1 cellular context compared by ENCODE assay signal in the genomic region with DNA sequence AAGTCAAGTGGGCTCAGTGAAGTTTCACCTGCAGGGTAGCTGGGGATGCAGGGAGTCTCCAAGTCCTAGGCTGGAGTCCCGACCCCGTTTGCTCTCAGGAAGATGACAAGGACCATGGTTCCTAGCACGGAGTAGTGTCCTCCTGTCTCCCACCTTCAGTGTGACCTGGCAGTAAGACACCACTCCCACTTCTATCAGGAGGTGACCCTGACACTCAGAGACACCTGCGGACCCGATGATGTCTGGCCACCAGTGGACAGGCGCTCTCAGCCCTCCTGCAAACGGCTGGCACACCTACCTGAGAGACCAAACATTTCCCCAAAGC.
TF ChIP-seq lines count a peak whose summit lies in the region.

No MANE protein-coding gene starts in this region.

TF ChIP-seq in HepG2, 621 proteins besides CTCF, POLR2A, EP300 and RAD21 (continued from another document and continues in another):
- TF ChIP-seq, protein P1, sequence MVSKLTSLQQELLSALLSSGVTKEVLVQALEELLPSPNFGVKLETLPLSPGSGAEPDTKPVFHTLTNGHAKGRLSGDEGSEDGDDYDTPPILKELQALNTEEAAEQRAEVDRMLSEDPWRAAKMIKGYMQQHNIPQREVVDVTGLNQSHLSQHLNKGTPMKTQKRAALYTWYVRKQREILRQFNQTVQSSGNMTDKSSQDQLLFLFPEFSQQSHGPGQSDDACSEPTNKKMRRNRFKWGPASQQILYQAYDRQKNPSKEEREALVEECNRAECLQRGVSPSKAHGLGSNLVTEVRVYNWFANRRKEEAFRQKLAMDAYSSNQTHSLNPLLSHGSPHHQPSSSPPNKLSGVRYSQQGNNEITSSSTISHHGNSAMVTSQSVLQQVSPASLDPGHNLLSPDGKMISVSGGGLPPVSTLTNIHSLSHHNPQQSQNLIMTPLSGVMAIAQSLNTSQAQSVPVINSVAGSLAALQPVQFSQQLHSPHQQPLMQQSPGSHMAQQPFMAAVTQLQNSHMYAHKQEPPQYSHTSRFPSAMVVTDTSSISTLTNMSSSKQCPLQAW (CRISPR knock-in tag; IDR thresholded peaks at IDR 0.05): peak; percentile 56; the same call in 1 of the 2 replicates
- no peak for TF ChIP-seq ZNF619 (CRISPR knock-in tag; IDR thresholded peaks at IDR 0.05)
- peak; percentile 69 for TF ChIP-seq ZNF501 (CRISPR knock-in tag; IDR thresholded peaks at IDR 0.05)
- TF ChIP-seq ZZZ3 (CRISPR knock-in tag; IDR thresholded peaks at IDR 0.05; ENCODE audit: borderline replicate concordance): no peak
- no peak for TF ChIP-seq ZNF33A (CRISPR knock-in tag; IDR thresholded peaks at IDR 0.05; ENCODE audit: borderline replicate concordance)
- TF ChIP-seq, protein P2, sequence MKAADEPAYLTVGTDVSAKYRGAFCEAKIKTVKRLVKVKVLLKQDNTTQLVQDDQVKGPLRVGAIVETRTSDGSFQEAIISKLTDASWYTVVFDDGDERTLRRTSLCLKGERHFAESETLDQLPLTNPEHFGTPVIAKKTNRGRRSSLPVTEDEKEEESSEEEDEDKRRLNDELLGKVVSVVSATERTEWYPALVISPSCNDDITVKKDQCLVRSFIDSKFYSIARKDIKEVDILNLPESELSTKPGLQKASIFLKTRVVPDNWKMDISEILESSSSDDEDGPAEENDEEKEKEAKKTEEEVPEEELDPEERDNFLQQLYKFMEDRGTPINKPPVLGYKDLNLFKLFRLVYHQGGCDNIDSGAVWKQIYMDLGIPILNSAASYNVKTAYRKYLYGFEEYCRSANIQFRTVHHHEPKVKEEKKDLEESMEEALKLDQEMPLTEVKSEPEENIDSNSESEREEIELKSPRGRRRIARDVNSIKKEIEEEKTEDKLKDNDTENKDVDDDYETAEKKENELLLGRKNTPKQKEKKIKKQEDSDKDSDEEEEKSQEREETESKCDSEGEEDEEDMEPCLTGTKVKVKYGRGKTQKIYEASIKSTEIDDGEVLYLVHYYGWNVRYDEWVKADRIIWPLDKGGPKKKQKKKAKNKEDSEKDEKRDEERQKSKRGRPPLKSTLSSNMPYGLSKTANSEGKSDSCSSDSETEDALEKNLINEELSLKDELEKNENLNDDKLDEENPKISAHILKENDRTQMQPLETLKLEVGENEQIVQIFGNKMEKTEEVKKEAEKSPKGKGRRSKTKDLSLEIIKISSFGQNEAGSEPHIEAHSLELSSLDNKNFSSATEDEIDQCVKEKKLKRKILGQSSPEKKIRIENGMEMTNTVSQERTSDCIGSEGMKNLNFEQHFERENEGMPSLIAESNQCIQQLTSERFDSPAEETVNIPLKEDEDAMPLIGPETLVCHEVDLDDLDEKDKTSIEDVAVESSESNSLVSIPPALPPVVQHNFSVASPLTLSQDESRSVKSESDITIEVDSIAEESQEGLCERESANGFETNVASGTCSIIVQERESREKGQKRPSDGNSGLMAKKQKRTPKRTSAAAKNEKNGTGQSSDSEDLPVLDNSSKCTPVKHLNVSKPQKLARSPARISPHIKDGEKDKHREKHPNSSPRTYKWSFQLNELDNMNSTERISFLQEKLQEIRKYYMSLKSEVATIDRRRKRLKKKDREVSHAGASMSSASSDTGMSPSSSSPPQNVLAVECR (CRISPR knock-in tag; IDR thresholded peaks at IDR 0.05; ENCODE audit: borderline replicate concordance): no peak
- 0 out of 2 replicates have a peak, but pooled peaks have one; percentile 6 for TF ChIP-seq POLR2AphosphoS5 (IDR thresholded peaks at IDR 0.05; ENCODE audit: low read depth, low read length)
- TF ChIP-seq ZMAT3 (CRISPR knock-in tag; conservative IDR thresholded peaks at IDR 0.05): no peak
- 0 out of 2 replicates have a peak, but pooled peaks have one; percentile 8 for TF ChIP-seq ZFP1 (CRISPR knock-in tag; IDR thresholded peaks at IDR 0.05)
- no peak for TF ChIP-seq ISX (CRISPR knock-in tag; conservative IDR thresholded peaks at IDR 0.05)
- 0 out of 2 replicates have a peak, but pooled peaks have one; percentile 25 for TF ChIP-seq SP4 (CRISPR knock-in tag; IDR thresholded peaks at IDR 0.05)
- no peak for TF ChIP-seq ZFP41 (CRISPR knock-in tag; IDR thresholded peaks at IDR 0.05; ENCODE audit: borderline replicate concordance)
- TF ChIP-seq, protein P3, sequence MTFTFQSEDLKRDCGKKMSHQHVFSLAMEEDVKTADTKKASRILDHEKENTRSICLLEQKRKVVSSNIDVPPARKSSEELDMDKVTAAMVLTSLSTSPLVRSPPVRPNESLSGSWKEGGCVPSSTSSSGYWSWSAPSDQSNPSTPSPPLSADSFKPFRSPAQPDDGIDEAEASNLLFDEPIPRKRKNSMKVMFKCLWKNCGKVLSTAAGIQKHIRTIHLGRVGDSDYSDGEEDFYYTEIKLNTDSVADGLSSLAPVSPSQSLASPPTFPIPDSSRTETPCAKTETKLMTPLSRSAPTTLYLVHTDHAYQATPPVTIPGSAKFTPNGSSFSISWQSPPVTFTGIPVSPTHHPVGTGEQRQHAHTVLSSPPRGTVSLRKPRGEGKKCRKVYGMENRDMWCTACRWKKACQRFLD (CRISPR knock-in tag; IDR thresholded peaks at IDR 0.05; ENCODE audit: borderline replicate concordance): no peak
- TF ChIP-seq, protein P4, sequence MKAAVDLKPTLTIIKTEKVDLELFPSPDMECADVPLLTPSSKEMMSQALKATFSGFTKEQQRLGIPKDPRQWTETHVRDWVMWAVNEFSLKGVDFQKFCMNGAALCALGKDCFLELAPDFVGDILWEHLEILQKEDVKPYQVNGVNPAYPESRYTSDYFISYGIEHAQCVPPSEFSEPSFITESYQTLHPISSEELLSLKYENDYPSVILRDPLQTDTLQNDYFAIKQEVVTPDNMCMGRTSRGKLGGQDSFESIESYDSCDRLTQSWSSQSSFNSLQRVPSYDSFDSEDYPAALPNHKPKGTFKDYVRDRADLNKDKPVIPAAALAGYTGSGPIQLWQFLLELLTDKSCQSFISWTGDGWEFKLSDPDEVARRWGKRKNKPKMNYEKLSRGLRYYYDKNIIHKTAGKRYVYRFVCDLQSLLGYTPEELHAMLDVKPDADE (CRISPR knock-in tag; IDR thresholded peaks at IDR 0.05): no peak
- TF ChIP-seq RBM22 (optimal IDR thresholded peaks at IDR 0.05; ENCODE audit: low read length): peak; percentile 22
- no peak for TF ChIP-seq ZNF530 (CRISPR knock-in tag; IDR thresholded peaks at IDR 0.05; ENCODE audit: low read depth)
- TF ChIP-seq ZNF124 (CRISPR knock-in tag; IDR thresholded peaks at IDR 0.05): no peak
- no peak for TF ChIP-seq SNAPC2 (CRISPR knock-in tag; IDR thresholded peaks at IDR 0.05)
- TF ChIP-seq, protein P5, sequence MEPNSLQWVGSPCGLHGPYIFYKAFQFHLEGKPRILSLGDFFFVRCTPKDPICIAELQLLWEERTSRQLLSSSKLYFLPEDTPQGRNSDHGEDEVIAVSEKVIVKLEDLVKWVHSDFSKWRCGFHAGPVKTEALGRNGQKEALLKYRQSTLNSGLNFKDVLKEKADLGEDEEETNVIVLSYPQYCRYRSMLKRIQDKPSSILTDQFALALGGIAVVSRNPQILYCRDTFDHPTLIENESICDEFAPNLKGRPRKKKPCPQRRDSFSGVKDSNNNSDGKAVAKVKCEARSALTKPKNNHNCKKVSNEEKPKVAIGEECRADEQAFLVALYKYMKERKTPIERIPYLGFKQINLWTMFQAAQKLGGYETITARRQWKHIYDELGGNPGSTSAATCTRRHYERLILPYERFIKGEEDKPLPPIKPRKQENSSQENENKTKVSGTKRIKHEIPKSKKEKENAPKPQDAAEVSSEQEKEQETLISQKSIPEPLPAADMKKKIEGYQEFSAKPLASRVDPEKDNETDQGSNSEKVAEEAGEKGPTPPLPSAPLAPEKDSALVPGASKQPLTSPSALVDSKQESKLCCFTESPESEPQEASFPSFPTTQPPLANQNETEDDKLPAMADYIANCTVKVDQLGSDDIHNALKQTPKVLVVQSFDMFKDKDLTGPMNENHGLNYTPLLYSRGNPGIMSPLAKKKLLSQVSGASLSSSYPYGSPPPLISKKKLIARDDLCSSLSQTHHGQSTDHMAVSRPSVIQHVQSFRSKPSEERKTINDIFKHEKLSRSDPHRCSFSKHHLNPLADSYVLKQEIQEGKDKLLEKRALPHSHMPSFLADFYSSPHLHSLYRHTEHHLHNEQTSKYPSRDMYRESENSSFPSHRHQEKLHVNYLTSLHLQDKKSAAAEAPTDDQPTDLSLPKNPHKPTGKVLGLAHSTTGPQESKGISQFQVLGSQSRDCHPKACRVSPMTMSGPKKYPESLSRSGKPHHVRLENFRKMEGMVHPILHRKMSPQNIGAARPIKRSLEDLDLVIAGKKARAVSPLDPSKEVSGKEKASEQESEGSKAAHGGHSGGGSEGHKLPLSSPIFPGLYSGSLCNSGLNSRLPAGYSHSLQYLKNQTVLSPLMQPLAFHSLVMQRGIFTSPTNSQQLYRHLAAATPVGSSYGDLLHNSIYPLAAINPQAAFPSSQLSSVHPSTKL (CRISPR knock-in tag; IDR thresholded peaks at IDR 0.05): no peak
- 0 out of 2 replicates have a peak, but pooled peaks have one; percentile 39 for TF ChIP-seq CHCHD3 (CRISPR knock-in tag; IDR thresholded peaks at IDR 0.05)
- TF ChIP-seq, protein P6, sequence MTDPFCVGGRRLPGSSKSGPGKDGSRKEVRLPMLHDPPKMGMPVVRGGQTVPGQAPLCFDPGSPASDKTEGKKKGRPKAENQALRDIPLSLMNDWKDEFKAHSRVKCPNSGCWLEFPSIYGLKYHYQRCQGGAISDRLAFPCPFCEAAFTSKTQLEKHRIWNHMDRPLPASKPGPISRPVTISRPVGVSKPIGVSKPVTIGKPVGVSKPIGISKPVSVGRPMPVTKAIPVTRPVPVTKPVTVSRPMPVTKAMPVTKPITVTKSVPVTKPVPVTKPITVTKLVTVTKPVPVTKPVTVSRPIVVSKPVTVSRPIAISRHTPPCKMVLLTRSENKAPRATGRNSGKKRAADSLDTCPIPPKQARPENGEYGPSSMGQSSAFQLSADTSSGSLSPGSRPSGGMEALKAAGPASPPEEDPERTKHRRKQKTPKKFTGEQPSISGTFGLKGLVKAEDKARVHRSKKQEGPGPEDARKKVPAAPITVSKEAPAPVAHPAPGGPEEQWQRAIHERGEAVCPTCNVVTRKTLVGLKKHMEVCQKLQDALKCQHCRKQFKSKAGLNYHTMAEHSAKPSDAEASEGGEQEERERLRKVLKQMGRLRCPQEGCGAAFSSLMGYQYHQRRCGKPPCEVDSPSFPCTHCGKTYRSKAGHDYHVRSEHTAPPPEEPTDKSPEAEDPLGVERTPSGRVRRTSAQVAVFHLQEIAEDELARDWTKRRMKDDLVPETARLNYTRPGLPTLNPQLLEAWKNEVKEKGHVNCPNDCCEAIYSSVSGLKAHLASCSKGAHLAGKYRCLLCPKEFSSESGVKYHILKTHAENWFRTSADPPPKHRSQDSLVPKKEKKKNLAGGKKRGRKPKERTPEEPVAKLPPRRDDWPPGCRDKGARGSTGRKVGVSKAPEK (CRISPR knock-in tag; IDR thresholded peaks at IDR 0.05; ENCODE audit: borderline replicate concordance): peak; percentile 84; the same call in 1 of the 2 replicates
- 0 out of 2 replicates have a peak, but pooled peaks have one; percentile 8 for TF ChIP-seq SATB2 (CRISPR knock-in tag; IDR thresholded peaks at IDR 0.05)
- TF ChIP-seq ZNF589 (CRISPR knock-in tag; conservative IDR thresholded peaks at IDR 0.05): no peak
- TF ChIP-seq, protein P7, sequence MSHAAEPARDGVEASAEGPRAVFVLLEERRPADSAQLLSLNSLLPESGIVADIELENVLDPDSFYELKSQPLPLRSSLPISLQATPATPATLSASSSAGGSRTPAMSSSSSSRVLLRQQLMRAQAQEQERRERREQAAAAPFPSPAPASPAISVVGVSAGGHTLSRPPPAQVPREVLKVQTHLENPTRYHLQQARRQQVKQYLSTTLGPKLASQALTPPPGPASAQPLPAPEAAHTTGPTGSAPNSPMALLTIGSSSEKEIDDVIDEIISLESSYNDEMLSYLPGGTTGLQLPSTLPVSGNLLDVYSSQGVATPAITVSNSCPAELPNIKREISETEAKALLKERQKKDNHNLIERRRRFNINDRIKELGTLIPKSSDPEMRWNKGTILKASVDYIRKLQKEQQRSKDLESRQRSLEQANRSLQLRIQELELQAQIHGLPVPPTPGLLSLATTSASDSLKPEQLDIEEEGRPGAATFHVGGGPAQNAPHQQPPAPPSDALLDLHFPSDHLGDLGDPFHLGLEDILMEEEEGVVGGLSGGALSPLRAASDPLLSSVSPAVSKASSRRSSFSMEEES (CRISPR knock-in tag; IDR thresholded peaks at IDR 0.05): peak; percentile 20; the same call in 1 of the 2 replicates
- TF ChIP-seq, protein P8, sequence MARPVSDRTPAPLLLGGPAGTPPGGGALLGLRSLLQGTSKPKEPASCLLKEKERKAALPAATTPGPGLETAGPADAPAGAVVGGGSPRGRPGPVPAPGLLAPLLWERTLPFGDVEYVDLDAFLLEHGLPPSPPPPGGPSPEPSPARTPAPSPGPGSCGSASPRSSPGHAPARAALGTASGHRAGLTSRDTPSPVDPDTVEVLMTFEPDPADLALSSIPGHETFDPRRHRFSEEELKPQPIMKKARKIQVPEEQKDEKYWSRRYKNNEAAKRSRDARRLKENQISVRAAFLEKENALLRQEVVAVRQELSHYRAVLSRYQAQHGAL (CRISPR knock-in tag; IDR thresholded peaks at IDR 0.05; ENCODE audit: not compliant biosample characterization): no peak
- TF ChIP-seq, protein P9, sequence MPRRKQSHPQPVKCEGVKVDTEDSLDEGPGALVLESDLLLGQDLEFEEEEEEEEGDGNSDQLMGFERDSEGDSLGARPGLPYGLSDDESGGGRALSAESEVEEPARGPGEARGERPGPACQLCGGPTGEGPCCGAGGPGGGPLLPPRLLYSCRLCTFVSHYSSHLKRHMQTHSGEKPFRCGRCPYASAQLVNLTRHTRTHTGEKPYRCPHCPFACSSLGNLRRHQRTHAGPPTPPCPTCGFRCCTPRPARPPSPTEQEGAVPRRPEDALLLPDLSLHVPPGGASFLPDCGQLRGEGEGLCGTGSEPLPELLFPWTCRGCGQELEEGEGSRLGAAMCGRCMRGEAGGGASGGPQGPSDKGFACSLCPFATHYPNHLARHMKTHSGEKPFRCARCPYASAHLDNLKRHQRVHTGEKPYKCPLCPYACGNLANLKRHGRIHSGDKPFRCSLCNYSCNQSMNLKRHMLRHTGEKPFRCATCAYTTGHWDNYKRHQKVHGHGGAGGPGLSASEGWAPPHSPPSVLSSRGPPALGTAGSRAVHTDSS (CRISPR knock-in tag; conservative IDR thresholded peaks at IDR 0.05): no peak
- no peak for TF ChIP-seq HMGA1 (CRISPR knock-in tag; conservative IDR thresholded peaks at IDR 0.05)
- no peak for TF ChIP-seq PRMT3 (CRISPR knock-in tag; IDR thresholded peaks at IDR 0.05; ENCODE audit: borderline replicate concordance, low read depth)
- TF ChIP-seq JUN (CRISPR knock-in tag; IDR thresholded peaks at IDR 0.05): no peak
- no peak for TF ChIP-seq MED1 (CRISPR knock-in tag; IDR thresholded peaks at IDR 0.05)
- TF ChIP-seq PHF5A (CRISPR knock-in tag; IDR thresholded peaks at IDR 0.05; ENCODE audit: low read depth, unreplicated experiment): no peak
- TF ChIP-seq, protein P10, sequence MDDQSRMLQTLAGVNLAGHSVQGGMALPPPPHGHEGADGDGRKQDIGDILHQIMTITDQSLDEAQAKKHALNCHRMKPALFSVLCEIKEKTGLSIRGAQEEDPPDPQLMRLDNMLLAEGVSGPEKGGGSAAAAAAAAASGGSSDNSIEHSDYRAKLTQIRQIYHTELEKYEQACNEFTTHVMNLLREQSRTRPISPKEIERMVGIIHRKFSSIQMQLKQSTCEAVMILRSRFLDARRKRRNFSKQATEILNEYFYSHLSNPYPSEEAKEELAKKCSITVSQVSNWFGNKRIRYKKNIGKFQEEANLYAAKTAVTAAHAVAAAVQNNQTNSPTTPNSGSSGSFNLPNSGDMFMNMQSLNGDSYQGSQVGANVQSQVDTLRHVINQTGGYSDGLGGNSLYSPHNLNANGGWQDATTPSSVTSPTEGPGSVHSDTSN (CRISPR knock-in tag; IDR thresholded peaks at IDR 0.05; ENCODE audit: borderline replicate concordance): no peak
- TF ChIP-seq MEF2D (CRISPR knock-in tag; IDR thresholded peaks at IDR 0.05): no peak
- no peak for TF ChIP-seq PPARG (CRISPR knock-in tag; conservative IDR thresholded peaks at IDR 0.05)
- TF ChIP-seq ZSCAN9 (CRISPR knock-in tag; IDR thresholded peaks at IDR 0.05; ENCODE audit: borderline replicate concordance): no peak
- TF ChIP-seq SRY (CRISPR knock-in tag; IDR thresholded peaks at IDR 0.05): no peak
- peak; percentile 17; the same call in 1 of the 2 replicates for TF ChIP-seq RXRA (CRISPR knock-in tag; IDR thresholded peaks at IDR 0.05)
- TF ChIP-seq SALL1 (CRISPR knock-in tag; IDR thresholded peaks at IDR 0.05): peak; percentile 58
